In the genomic region with DNA sequence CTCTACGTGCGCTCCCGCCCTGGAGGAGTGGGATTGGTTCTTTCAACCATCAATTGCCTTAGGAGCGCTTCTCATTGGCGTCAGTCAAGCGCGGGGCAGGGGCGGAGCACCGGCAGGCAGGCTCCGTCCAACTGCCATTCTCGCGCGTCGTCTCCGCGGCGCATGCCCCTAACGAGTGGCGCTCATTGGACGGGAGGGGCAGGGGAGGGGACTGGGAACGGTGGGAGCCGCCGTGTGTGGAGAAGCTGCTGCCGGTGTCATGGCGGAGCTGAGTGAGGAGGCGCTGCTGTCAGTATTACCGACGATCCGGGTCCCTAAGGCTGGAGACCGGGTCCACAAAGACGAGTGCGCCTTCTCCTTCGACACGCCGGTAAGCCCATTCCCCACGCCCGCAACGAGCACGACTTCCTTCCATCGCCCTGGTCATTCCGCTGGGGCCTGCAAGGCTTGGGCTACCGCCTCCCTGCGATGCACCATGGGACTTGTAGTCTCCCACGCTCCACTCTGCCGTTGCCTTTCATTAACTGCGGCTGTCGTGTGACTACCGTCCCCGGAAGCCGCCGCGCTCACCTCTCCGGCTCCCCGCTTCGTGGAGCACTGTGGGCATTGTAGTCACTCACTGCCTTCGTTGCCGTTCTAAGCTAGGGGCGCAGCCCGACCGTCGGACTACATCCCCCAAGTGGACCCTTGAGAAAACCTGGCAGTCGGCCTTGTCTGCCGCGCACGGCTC, we compare ENCODE assay signal across 1 cellular context.
TF ChIP-seq lines count a peak whose summit lies in the region.

A gene with protein sequence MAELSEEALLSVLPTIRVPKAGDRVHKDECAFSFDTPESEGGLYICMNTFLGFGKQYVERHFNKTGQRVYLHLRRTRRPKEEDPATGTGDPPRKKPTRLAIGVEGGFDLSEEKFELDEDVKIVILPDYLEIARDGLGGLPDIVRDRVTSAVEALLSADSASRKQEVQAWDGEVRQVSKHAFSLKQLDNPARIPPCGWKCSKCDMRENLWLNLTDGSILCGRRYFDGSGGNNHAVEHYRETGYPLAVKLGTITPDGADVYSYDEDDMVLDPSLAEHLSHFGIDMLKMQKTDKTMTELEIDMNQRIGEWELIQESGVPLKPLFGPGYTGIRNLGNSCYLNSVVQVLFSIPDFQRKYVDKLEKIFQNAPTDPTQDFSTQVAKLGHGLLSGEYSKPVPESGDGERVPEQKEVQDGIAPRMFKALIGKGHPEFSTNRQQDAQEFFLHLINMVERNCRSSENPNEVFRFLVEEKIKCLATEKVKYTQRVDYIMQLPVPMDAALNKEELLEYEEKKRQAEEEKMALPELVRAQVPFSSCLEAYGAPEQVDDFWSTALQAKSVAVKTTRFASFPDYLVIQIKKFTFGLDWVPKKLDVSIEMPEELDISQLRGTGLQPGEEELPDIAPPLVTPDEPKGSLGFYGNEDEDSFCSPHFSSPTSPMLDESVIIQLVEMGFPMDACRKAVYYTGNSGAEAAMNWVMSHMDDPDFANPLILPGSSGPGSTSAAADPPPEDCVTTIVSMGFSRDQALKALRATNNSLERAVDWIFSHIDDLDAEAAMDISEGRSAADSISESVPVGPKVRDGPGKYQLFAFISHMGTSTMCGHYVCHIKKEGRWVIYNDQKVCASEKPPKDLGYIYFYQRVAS (plus strand): TSS at position 230 of the 730 bp plus-strand sequence. CDS start 30 bp downstream, at position 260.

TF ChIP-seq in K562, 482 proteins besides CTCF, POLR2A, EP300 and RAD21 (continued from another document and continues in another):
- TF ChIP-seq, protein P1, sequence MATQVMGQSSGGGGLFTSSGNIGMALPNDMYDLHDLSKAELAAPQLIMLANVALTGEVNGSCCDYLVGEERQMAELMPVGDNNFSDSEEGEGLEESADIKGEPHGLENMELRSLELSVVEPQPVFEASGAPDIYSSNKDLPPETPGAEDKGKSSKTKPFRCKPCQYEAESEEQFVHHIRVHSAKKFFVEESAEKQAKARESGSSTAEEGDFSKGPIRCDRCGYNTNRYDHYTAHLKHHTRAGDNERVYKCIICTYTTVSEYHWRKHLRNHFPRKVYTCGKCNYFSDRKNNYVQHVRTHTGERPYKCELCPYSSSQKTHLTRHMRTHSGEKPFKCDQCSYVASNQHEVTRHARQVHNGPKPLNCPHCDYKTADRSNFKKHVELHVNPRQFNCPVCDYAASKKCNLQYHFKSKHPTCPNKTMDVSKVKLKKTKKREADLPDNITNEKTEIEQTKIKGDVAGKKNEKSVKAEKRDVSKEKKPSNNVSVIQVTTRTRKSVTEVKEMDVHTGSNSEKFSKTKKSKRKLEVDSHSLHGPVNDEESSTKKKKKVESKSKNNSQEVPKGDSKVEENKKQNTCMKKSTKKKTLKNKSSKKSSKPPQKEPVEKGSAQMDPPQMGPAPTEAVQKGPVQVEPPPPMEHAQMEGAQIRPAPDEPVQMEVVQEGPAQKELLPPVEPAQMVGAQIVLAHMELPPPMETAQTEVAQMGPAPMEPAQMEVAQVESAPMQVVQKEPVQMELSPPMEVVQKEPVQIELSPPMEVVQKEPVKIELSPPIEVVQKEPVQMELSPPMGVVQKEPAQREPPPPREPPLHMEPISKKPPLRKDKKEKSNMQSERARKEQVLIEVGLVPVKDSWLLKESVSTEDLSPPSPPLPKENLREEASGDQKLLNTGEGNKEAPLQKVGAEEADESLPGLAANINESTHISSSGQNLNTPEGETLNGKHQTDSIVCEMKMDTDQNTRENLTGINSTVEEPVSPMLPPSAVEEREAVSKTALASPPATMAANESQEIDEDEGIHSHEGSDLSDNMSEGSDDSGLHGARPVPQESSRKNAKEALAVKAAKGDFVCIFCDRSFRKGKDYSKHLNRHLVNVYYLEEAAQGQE (CRISPR knock-in tag; IDR thresholded peaks at IDR 0.05; ENCODE audit: low read depth): peak; percentile 77
- TF ChIP-seq L3MBTL2 (IDR thresholded peaks at IDR 0.05): peak; percentile 62
- no peak for TF ChIP-seq SLC30A9 (CRISPR knock-in tag; IDR thresholded peaks at IDR 0.05)
- TF ChIP-seq TCF7 (IDR thresholded peaks at IDR 0.05; ENCODE audit: borderline replicate concordance): no peak
- TF ChIP-seq PTBP1 (IDR thresholded peaks at IDR 0.05; ENCODE audit: low read depth, low read length): no peak
- TF ChIP-seq, protein P2, sequence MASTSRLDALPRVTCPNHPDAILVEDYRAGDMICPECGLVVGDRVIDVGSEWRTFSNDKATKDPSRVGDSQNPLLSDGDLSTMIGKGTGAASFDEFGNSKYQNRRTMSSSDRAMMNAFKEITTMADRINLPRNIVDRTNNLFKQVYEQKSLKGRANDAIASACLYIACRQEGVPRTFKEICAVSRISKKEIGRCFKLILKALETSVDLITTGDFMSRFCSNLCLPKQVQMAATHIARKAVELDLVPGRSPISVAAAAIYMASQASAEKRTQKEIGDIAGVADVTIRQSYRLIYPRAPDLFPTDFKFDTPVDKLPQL (IDR thresholded peaks at IDR 0.05; ENCODE audit: extremely low read depth, insufficient read length): no peak
- no peak for TF ChIP-seq NELFE (IDR thresholded peaks at IDR 0.05; ENCODE audit: insufficient read depth, insufficient read length)
- TF ChIP-seq, protein P3, sequence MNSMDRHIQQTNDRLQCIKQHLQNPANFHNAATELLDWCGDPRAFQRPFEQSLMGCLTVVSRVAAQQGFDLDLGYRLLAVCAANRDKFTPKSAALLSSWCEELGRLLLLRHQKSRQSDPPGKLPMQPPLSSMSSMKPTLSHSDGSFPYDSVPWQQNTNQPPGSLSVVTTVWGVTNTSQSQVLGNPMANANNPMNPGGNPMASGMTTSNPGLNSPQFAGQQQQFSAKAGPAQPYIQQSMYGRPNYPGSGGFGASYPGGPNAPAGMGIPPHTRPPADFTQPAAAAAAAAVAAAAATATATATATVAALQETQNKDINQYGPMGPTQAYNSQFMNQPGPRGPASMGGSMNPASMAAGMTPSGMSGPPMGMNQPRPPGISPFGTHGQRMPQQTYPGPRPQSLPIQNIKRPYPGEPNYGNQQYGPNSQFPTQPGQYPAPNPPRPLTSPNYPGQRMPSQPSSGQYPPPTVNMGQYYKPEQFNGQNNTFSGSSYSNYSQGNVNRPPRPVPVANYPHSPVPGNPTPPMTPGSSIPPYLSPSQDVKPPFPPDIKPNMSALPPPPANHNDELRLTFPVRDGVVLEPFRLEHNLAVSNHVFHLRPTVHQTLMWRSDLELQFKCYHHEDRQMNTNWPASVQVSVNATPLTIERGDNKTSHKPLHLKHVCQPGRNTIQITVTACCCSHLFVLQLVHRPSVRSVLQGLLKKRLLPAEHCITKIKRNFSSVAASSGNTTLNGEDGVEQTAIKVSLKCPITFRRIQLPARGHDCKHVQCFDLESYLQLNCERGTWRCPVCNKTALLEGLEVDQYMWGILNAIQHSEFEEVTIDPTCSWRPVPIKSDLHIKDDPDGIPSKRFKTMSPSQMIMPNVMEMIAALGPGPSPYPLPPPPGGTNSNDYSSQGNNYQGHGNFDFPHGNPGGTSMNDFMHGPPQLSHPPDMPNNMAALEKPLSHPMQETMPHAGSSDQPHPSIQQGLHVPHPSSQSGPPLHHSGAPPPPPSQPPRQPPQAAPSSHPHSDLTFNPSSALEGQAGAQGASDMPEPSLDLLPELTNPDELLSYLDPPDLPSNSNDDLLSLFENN (IDR thresholded peaks at IDR 0.05; ENCODE audit: low read depth in 2 of 2, low read length in 2 of 2): no peak
- TF ChIP-seq, protein P4, sequence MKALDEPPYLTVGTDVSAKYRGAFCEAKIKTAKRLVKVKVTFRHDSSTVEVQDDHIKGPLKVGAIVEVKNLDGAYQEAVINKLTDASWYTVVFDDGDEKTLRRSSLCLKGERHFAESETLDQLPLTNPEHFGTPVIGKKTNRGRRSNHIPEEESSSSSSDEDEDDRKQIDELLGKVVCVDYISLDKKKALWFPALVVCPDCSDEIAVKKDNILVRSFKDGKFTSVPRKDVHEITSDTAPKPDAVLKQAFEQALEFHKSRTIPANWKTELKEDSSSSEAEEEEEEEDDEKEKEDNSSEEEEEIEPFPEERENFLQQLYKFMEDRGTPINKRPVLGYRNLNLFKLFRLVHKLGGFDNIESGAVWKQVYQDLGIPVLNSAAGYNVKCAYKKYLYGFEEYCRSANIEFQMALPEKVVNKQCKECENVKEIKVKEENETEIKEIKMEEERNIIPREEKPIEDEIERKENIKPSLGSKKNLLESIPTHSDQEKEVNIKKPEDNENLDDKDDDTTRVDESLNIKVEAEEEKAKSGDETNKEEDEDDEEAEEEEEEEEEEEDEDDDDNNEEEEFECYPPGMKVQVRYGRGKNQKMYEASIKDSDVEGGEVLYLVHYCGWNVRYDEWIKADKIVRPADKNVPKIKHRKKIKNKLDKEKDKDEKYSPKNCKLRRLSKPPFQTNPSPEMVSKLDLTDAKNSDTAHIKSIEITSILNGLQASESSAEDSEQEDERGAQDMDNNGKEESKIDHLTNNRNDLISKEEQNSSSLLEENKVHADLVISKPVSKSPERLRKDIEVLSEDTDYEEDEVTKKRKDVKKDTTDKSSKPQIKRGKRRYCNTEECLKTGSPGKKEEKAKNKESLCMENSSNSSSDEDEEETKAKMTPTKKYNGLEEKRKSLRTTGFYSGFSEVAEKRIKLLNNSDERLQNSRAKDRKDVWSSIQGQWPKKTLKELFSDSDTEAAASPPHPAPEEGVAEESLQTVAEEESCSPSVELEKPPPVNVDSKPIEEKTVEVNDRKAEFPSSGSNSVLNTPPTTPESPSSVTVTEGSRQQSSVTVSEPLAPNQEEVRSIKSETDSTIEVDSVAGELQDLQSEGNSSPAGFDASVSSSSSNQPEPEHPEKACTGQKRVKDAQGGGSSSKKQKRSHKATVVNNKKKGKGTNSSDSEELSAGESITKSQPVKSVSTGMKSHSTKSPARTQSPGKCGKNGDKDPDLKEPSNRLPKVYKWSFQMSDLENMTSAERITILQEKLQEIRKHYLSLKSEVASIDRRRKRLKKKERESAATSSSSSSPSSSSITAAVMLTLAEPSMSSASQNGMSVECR (CRISPR knock-in tag; IDR thresholded peaks at IDR 0.05): peak; percentile 78; the same call in 1 of the 2 replicates
- TF ChIP-seq, protein P5, sequence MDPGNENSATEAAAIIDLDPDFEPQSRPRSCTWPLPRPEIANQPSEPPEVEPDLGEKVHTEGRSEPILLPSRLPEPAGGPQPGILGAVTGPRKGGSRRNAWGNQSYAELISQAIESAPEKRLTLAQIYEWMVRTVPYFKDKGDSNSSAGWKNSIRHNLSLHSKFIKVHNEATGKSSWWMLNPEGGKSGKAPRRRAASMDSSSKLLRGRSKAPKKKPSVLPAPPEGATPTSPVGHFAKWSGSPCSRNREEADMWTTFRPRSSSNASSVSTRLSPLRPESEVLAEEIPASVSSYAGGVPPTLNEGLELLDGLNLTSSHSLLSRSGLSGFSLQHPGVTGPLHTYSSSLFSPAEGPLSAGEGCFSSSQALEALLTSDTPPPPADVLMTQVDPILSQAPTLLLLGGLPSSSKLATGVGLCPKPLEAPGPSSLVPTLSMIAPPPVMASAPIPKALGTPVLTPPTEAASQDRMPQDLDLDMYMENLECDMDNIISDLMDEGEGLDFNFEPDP (CRISPR knock-in tag; IDR thresholded peaks at IDR 0.05): peak; percentile 81; the same call in 1 of the 2 replicates
- TF ChIP-seq, protein P6, sequence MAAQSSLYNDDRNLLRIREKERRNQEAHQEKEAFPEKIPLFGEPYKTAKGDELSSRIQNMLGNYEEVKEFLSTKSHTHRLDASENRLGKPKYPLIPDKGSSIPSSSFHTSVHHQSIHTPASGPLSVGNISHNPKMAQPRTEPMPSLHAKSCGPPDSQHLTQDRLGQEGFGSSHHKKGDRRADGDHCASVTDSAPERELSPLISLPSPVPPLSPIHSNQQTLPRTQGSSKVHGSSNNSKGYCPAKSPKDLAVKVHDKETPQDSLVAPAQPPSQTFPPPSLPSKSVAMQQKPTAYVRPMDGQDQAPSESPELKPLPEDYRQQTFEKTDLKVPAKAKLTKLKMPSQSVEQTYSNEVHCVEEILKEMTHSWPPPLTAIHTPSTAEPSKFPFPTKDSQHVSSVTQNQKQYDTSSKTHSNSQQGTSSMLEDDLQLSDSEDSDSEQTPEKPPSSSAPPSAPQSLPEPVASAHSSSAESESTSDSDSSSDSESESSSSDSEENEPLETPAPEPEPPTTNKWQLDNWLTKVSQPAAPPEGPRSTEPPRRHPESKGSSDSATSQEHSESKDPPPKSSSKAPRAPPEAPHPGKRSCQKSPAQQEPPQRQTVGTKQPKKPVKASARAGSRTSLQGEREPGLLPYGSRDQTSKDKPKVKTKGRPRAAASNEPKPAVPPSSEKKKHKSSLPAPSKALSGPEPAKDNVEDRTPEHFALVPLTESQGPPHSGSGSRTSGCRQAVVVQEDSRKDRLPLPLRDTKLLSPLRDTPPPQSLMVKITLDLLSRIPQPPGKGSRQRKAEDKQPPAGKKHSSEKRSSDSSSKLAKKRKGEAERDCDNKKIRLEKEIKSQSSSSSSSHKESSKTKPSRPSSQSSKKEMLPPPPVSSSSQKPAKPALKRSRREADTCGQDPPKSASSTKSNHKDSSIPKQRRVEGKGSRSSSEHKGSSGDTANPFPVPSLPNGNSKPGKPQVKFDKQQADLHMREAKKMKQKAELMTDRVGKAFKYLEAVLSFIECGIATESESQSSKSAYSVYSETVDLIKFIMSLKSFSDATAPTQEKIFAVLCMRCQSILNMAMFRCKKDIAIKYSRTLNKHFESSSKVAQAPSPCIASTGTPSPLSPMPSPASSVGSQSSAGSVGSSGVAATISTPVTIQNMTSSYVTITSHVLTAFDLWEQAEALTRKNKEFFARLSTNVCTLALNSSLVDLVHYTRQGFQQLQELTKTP (IDR thresholded peaks at IDR 0.05; ENCODE audit: low read depth in 1 of 2, partially characterized antibody in 2 of 2): peak; percentile 92 to 100
- TF ChIP-seq, protein P7, sequence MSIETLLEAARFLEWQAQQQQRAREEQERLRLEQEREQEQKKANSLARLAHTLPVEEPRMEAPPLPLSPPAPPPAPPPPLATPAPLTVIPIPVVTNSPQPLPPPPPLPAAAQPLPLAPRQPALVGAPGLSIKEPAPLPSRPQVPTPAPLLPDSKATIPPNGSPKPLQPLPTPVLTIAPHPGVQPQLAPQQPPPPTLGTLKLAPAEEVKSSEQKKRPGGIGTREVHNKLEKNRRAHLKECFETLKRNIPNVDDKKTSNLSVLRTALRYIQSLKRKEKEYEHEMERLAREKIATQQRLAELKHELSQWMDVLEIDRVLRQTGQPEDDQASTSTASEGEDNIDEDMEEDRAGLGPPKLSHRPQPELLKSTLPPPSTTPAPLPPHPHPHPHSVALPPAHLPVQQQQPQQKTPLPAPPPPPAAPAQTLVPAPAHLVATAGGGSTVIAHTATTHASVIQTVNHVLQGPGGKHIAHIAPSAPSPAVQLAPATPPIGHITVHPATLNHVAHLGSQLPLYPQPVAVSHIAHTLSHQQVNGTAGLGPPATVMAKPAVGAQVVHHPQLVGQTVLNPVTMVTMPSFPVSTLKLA (conservative IDR thresholded peaks at IDR 0.05): peak; percentile 63 to 88
- TF ChIP-seq ZNF695 (CRISPR knock-in tag; IDR thresholded peaks at IDR 0.05): no peak
- no peak for TF ChIP-seq RCOR1 (IDR thresholded peaks at IDR 0.05; ENCODE audit: borderline replicate concordance in 1 of 2, low read depth in 2 of 2, low read length in 2 of 2)
- peak; percentile 94 for TF ChIP-seq KLF13 (tag; IDR thresholded peaks at IDR 0.05; ENCODE audit: borderline replicate concordance, low read depth)
- no peak for TF ChIP-seq POLR2AphosphoS2 (IDR thresholded peaks at IDR 0.05; ENCODE audit: low read length)
- TF ChIP-seq, protein P8, sequence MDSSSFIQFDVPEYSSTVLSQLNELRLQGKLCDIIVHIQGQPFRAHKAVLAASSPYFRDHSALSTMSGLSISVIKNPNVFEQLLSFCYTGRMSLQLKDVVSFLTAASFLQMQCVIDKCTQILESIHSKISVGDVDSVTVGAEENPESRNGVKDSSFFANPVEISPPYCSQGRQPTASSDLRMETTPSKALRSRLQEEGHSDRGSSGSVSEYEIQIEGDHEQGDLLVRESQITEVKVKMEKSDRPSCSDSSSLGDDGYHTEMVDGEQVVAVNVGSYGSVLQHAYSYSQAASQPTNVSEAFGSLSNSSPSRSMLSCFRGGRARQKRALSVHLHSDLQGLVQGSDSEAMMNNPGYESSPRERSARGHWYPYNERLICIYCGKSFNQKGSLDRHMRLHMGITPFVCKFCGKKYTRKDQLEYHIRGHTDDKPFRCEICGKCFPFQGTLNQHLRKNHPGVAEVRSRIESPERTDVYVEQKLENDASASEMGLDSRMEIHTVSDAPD (CRISPR knock-in tag; IDR thresholded peaks at IDR 0.05): no peak
- TF ChIP-seq ZNF174 (CRISPR knock-in tag; IDR thresholded peaks at IDR 0.05): no peak
- TF ChIP-seq PHB2 (IDR thresholded peaks at IDR 0.05; ENCODE audit: low read depth): no peak
- TF ChIP-seq NCOA1 (IDR thresholded peaks at IDR 0.05; ENCODE audit: low read depth): no peak
- TF ChIP-seq DMBX1 (CRISPR knock-in tag; IDR thresholded peaks at IDR 0.05; ENCODE audit: borderline replicate concordance): peak; percentile 98
- TF ChIP-seq ETS2 (tag; IDR thresholded peaks at IDR 0.05; ENCODE audit: borderline replicate concordance, poor library complexity, severe bottlenecking): no peak
